ENCODE assay signal across 8 cellular contexts in genomic region chr1:246907472-246907871, GRCh38. TPM values are rescaled to one million over a fixed set of nuclear protein-coding genes. Genes with fewer than 3 reads are reported as not detected.
DNase-seq lines count a peak whose midpoint lies in the region; ATAC-seq and TF ChIP-seq lines count a peak whose summit lies in the region.

No MANE protein-coding gene starts in this region.

- H3K36me3 ChIP-seq in lung (ENCODE audit: control insufficient read depth in 2 of 2, insufficient read depth in 2 of 2, low read length in 2 of 2), result peaks cover 6 to 25% of the 10 kb centered on the region in 2 donors

- H3K27me3 ChIP-seq in lung (ENCODE audit: control insufficient read depth, insufficient read depth), result no peaks in the 10 kb centered on the region

- no peak overlapping the region for H3K4me3 ChIP-seq in lung

- DNase-seq in NCI-H2227 treated with DMSO at 0.1 percent for 48 hours (lab: John Stamatoyannopoulos, UW), result peak; percentile 14
- peak; percentile 19 for DNase-seq in central memory CD4-positive, alpha-beta T cell
- no peak for DNase-seq in lung (ENCODE audit: low spot score)
- no peak for DNase-seq in activated CD4-positive, alpha-beta T cell treated with anti-CD3 and anti-CD28 coated beads, Interleukin-2, amount 50 U/mL, for 4 hours
- no peak for DNase-seq in stimulated activated naive CD8-positive, alpha-beta T cell treated with anti-CD3 and anti-CD28 coated beads, Interleukin-15, amount 100 ng/mL, for 72 hours

- no peak overlapping the region for H3K27ac Mint-ChIP-seq in stimulated activated naive CD8-positive, alpha-beta T cell treated with anti-CD3 and anti-CD28 coated beads, Interleukin-15, amount 100 ng/mL, for 72 hours

- no peaks in the 10 kb centered on the region for H3K27me3 Mint-ChIP-seq in stimulated activated naive CD8-positive, alpha-beta T cell treated with anti-CD3 and anti-CD28 coated beads, Interleukin-15, amount 100 ng/mL, for 72 hours

- no peaks in the 10 kb centered on the region for H3K4me1 Mint-ChIP-seq in stimulated activated naive CD8-positive, alpha-beta T cell treated with anti-CD3 and anti-CD28 coated beads, Interleukin-15, amount 100 ng/mL, for 72 hours

- ATAC-seq in GM18511 (IDR thresholded peaks at IDR 0.05; ENCODE audit: unreplicated experiment) (peak; percentile 64), lung (ENCODE audit: insufficient read depth, low FRiP score) (no peak), GM18909 (IDR thresholded peaks at IDR 0.05; ENCODE audit: poor library complexity, unreplicated experiment) (no peak)
- ATAC-seq in stimulated activated naive CD8-positive, alpha-beta T cell treated with anti-CD3 and anti-CD28 coated beads, Interleukin-15, amount 100 ng/mL, for 72 hours, result no peak

- H3K4me3 Mint-ChIP-seq in stimulated activated naive CD8-positive, alpha-beta T cell treated with anti-CD3 and anti-CD28 coated beads, Interleukin-15, amount 100 ng/mL, for 72 hours, result no peak overlapping the region

- H3K27ac ChIP-seq in C4-2B (no peak overlapping the region), lung (ENCODE audit: low read depth in 1 of 2, low read length in 1 of 2) (no peak overlapping the region)

- H3K4me1 ChIP-seq in lung (ENCODE audit: control insufficient read depth in 2 of 2, insufficient read depth in 2 of 2, low read length in 2 of 2), result peaks cover 0 to 3% of the 10 kb centered on the region in 2 donors

- TF ChIP-seq CTCF in C4-2B (conservative IDR thresholded peaks at IDR 0.05) (peak; percentile 68), lung (IDR thresholded peaks at IDR 0.05; ENCODE audit: control extremely low read depth, extremely low read depth) (peak; percentile 7)

- no peaks in the 10 kb centered on the region for H3K9me3 ChIP-seq in lung (ENCODE audit: control insufficient read depth in 2 of 2, insufficient read depth in 1 of 2, low read length in 1 of 2)

- WGBS in lung, 2 donors, result 83 to 86% methylated on average over 1 of the region's 1 CpG

- H3K9me3 Mint-ChIP-seq in stimulated activated naive CD8-positive, alpha-beta T cell treated with anti-CD3 and anti-CD28 coated beads, Interleukin-15, amount 100 ng/mL, for 72 hours, result no peaks in the 10 kb centered on the region

RNA-seq across cellular contexts. Expression of gene AHCTF1, which starts 24.3 kb away (rescaled TPM):
- 10 to 100 TPM; 31.1 to 44.3 TPM for total RNA-seq in lung
- polyA plus RNA-seq in lung, result 10 to 100 TPM in 1 of 2 donors, 1 to 10 TPM in 1; 7.9 to 13.3 TPM

Comparison
In these comparisons a context has a peak if more than half of its experiments do, and no peak if none do; other contexts are left out.
1. DNase-seq: peak in NCI-H2227 treated with DMSO at 0.1 percent for 48 hours (single experiment) and central memory CD4-positive, alpha-beta T cell (single experiment); none in lung (single experiment), activated CD4-positive, alpha-beta T cell treated with anti-CD3 and anti-CD28 coated beads, Interleukin-2, amount 50 U/mL, for 4 hours (0 of 2) and stimulated activated naive CD8-positive, alpha-beta T cell treated with anti-CD3 and anti-CD28 coated beads, Interleukin-15, amount 100 ng/mL, for 72 hours (0 of 2).